ENCODE assay signal across 1 cellular context in the genomic region with DNA sequence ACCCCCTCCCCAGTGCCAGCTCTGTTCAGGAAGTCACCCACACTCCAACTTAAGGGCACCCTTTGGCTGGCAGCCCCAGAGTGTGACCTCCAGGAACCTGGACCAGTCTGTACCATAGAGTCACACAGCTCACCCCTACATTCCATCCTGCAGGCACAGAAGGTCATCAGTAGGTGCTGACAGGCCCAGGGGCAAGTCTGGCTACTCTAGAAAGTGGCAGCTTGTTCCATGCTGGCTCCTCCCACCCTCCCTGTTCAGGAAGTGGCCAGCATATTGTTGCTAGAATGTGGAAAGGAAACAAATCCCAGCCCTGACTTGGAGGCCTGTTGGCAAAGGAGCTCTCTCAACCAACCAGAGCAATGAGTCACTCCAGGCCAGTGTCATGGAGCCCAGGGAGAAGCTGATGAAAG.
TF ChIP-seq lines count a peak whose summit lies in the region.

No MANE protein-coding gene starts in this region.

TF ChIP-seq in HepG2, 621 proteins besides CTCF, POLR2A, EP300 and RAD21 (continued from another document and continues in another):
- TF ChIP-seq, protein P1, sequence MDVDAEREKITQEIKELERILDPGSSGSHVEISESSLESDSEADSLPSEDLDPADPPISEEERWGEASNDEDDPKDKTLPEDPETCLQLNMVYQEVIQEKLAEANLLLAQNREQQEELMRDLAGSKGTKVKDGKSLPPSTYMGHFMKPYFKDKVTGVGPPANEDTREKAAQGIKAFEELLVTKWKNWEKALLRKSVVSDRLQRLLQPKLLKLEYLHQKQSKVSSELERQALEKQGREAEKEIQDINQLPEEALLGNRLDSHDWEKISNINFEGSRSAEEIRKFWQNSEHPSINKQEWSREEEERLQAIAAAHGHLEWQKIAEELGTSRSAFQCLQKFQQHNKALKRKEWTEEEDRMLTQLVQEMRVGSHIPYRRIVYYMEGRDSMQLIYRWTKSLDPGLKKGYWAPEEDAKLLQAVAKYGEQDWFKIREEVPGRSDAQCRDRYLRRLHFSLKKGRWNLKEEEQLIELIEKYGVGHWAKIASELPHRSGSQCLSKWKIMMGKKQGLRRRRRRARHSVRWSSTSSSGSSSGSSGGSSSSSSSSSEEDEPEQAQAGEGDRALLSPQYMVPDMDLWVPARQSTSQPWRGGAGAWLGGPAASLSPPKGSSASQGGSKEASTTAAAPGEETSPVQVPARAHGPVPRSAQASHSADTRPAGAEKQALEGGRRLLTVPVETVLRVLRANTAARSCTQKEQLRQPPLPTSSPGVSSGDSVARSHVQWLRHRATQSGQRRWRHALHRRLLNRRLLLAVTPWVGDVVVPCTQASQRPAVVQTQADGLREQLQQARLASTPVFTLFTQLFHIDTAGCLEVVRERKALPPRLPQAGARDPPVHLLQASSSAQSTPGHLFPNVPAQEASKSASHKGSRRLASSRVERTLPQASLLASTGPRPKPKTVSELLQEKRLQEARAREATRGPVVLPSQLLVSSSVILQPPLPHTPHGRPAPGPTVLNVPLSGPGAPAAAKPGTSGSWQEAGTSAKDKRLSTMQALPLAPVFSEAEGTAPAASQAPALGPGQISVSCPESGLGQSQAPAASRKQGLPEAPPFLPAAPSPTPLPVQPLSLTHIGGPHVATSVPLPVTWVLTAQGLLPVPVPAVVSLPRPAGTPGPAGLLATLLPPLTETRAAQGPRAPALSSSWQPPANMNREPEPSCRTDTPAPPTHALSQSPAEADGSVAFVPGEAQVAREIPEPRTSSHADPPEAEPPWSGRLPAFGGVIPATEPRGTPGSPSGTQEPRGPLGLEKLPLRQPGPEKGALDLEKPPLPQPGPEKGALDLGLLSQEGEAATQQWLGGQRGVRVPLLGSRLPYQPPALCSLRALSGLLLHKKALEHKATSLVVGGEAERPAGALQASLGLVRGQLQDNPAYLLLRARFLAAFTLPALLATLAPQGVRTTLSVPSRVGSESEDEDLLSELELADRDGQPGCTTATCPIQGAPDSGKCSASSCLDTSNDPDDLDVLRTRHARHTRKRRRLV (CRISPR knock-in tag; IDR thresholded peaks at IDR 0.05) = no peak
- TF ChIP-seq CHCHD3 (CRISPR knock-in tag; IDR thresholded peaks at IDR 0.05) (no peak), ZNF510 (CRISPR knock-in tag; IDR thresholded peaks at IDR 0.05; ENCODE audit: low read depth) (no peak), SP1 (IDR thresholded peaks at IDR 0.05) (no peak), SP1 (CRISPR knock-in tag; IDR thresholded peaks at IDR 0.05) (no peak), ZNF780A (CRISPR knock-in tag; IDR thresholded peaks at IDR 0.05) (no peak), SMC3 (IDR thresholded peaks at IDR 0.05; ENCODE audit: low read length) (no peak), ETV5 (CRISPR knock-in tag; IDR thresholded peaks at IDR 0.05; ENCODE audit: borderline replicate concordance) (peak; percentile 80; the same call in 1 of the 2 replicates), KDM1A (CRISPR knock-in tag; IDR thresholded peaks at IDR 0.05) (no peak), KDM6A (CRISPR knock-in tag; IDR thresholded peaks at IDR 0.05; ENCODE audit: low read depth) (no peak), TAF1 (CRISPR knock-in tag; IDR thresholded peaks at IDR 0.05) (peak; percentile 42; the same call in 1 of the 2 replicates), MAF1 (CRISPR knock-in tag; IDR thresholded peaks at IDR 0.05; ENCODE audit: borderline replicate concordance) (no peak), ESRRA (CRISPR knock-in tag; IDR thresholded peaks at IDR 0.05; ENCODE audit: low read depth) (peak; percentile 47; the same call in 1 of the 2 replicates), SALL2 (CRISPR knock-in tag; IDR thresholded peaks at IDR 0.05) (no peak), NFRKB (IDR thresholded peaks at IDR 0.05) (no peak), ZNF891 (CRISPR knock-in tag; IDR thresholded peaks at IDR 0.05) (no peak), SETDB1 (CRISPR knock-in tag; IDR thresholded peaks at IDR 0.05; ENCODE audit: borderline replicate concordance) (no peak), DNMT3B (CRISPR knock-in tag; conservative IDR thresholded peaks at IDR 0.05) (no peak), GLI4 (CRISPR knock-in tag; IDR thresholded peaks at IDR 0.05; ENCODE audit: borderline replicate concordance) (no peak), FOXO1 (CRISPR knock-in tag; IDR thresholded peaks at IDR 0.05) (peak; percentile 46; the same call in 1 of the 2 replicates), GATAD1 (CRISPR knock-in tag; IDR thresholded peaks at IDR 0.05) (0 out of 2 replicates have a peak, but pooled peaks have one; percentile 24), TSC22D2 (CRISPR knock-in tag; IDR thresholded peaks at IDR 0.05; ENCODE audit: borderline replicate concordance) (no peak), HNRNPUL1 (IDR thresholded peaks at IDR 0.05; ENCODE audit: low read depth, low read length) (no peak), U2AF1 (optimal IDR thresholded peaks at IDR 0.05; ENCODE audit: low read depth, low read length) (no peak), NCOA2 (CRISPR knock-in tag; IDR thresholded peaks at IDR 0.05) (no peak), MBD4 (IDR thresholded peaks at IDR 0.05; ENCODE audit: borderline replicate concordance, low read length) (no peak), NR2F2 (IDR thresholded peaks at IDR 0.05; ENCODE audit: borderline replicate concordance, low read depth) (no peak), FOXC1 (CRISPR knock-in tag; IDR thresholded peaks at IDR 0.05; ENCODE audit: borderline replicate concordance) (no peak), ZNF430 (CRISPR knock-in tag; IDR thresholded peaks at IDR 0.05) (peak; percentile 59; the same call in 1 of the 2 replicates), ZNF792 (CRISPR knock-in tag; IDR thresholded peaks at IDR 0.05) (0 out of 2 replicates have a peak, but pooled peaks have one; percentile 31), XRCC5 (optimal IDR thresholded peaks at IDR 0.05; ENCODE audit: low read length) (peak; percentile 35)
- TF ChIP-seq, protein P2, sequence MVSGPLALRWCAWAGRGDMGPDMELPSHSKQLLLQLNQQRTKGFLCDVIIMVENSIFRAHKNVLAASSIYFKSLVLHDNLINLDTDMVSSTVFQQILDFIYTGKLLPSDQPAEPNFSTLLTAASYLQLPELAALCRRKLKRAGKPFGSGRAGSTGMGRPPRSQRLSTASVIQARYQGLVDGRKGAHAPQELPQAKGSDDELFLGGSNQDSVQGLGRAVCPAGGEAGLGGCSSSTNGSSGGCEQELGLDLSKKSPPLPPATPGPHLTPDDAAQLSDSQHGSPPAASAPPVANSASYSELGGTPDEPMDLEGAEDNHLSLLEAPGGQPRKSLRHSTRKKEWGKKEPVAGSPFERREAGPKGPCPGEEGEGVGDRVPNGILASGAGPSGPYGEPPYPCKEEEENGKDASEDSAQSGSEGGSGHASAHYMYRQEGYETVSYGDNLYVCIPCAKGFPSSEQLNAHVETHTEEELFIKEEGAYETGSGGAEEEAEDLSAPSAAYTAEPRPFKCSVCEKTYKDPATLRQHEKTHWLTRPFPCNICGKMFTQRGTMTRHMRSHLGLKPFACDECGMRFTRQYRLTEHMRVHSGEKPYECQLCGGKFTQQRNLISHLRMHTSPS (CRISPR knock-in tag; IDR thresholded peaks at IDR 0.05; ENCODE audit: low read depth) = peak; percentile 47; the same call in 1 of the 2 replicates
- TF ChIP-seq, protein P3, sequence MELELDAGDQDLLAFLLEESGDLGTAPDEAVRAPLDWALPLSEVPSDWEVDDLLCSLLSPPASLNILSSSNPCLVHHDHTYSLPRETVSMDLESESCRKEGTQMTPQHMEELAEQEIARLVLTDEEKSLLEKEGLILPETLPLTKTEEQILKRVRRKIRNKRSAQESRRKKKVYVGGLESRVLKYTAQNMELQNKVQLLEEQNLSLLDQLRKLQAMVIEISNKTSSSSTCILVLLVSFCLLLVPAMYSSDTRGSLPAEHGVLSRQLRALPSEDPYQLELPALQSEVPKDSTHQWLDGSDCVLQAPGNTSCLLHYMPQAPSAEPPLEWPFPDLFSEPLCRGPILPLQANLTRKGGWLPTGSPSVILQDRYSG (CRISPR knock-in tag; IDR thresholded peaks at IDR 0.05) = no peak
- TF ChIP-seq, protein P4, sequence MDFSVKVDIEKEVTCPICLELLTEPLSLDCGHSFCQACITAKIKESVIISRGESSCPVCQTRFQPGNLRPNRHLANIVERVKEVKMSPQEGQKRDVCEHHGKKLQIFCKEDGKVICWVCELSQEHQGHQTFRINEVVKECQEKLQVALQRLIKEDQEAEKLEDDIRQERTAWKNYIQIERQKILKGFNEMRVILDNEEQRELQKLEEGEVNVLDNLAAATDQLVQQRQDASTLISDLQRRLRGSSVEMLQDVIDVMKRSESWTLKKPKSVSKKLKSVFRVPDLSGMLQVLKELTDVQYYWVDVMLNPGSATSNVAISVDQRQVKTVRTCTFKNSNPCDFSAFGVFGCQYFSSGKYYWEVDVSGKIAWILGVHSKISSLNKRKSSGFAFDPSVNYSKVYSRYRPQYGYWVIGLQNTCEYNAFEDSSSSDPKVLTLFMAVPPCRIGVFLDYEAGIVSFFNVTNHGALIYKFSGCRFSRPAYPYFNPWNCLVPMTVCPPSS (IDR thresholded peaks at IDR 0.05) = no peak
- TF ChIP-seq, protein P5, sequence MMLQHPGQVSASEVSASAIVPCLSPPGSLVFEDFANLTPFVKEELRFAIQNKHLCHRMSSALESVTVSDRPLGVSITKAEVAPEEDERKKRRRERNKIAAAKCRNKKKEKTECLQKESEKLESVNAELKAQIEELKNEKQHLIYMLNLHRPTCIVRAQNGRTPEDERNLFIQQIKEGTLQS (CRISPR knock-in tag; IDR thresholded peaks at IDR 0.05) = no peak
- TF ChIP-seq, protein P6, sequence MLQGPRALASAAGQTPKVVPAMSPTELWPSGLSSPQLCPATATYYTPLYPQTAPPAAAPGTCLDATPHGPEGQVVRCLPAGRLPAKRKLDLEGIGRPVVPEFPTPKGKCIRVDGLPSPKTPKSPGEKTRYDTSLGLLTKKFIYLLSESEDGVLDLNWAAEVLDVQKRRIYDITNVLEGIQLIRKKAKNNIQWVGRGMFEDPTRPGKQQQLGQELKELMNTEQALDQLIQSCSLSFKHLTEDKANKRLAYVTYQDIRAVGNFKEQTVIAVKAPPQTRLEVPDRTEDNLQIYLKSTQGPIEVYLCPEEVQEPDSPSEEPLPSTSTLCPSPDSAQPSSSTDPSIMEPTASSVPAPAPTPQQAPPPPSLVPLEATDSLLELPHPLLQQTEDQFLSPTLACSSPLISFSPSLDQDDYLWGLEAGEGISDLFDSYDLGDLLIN (CRISPR knock-in tag; IDR thresholded peaks at IDR 0.05; ENCODE audit: borderline replicate concordance) = no peak
- TF ChIP-seq, protein P7, sequence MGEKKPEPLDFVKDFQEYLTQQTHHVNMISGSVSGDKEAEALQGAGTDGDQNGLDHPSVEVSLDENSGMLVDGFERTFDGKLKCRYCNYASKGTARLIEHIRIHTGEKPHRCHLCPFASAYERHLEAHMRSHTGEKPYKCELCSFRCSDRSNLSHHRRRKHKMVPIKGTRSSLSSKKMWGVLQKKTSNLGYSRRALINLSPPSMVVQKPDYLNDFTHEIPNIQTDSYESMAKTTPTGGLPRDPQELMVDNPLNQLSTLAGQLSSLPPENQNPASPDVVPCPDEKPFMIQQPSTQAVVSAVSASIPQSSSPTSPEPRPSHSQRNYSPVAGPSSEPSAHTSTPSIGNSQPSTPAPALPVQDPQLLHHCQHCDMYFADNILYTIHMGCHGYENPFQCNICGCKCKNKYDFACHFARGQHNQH (CRISPR knock-in tag; IDR thresholded peaks at IDR 0.05) = peak; percentile 47; the same call in 1 of the 2 replicates
- TF ChIP-seq, protein P8, sequence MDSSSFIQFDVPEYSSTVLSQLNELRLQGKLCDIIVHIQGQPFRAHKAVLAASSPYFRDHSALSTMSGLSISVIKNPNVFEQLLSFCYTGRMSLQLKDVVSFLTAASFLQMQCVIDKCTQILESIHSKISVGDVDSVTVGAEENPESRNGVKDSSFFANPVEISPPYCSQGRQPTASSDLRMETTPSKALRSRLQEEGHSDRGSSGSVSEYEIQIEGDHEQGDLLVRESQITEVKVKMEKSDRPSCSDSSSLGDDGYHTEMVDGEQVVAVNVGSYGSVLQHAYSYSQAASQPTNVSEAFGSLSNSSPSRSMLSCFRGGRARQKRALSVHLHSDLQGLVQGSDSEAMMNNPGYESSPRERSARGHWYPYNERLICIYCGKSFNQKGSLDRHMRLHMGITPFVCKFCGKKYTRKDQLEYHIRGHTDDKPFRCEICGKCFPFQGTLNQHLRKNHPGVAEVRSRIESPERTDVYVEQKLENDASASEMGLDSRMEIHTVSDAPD (CRISPR knock-in tag; IDR thresholded peaks at IDR 0.05) = peak; percentile 37; the same call in 1 of the 2 replicates
- TF ChIP-seq, protein P9, sequence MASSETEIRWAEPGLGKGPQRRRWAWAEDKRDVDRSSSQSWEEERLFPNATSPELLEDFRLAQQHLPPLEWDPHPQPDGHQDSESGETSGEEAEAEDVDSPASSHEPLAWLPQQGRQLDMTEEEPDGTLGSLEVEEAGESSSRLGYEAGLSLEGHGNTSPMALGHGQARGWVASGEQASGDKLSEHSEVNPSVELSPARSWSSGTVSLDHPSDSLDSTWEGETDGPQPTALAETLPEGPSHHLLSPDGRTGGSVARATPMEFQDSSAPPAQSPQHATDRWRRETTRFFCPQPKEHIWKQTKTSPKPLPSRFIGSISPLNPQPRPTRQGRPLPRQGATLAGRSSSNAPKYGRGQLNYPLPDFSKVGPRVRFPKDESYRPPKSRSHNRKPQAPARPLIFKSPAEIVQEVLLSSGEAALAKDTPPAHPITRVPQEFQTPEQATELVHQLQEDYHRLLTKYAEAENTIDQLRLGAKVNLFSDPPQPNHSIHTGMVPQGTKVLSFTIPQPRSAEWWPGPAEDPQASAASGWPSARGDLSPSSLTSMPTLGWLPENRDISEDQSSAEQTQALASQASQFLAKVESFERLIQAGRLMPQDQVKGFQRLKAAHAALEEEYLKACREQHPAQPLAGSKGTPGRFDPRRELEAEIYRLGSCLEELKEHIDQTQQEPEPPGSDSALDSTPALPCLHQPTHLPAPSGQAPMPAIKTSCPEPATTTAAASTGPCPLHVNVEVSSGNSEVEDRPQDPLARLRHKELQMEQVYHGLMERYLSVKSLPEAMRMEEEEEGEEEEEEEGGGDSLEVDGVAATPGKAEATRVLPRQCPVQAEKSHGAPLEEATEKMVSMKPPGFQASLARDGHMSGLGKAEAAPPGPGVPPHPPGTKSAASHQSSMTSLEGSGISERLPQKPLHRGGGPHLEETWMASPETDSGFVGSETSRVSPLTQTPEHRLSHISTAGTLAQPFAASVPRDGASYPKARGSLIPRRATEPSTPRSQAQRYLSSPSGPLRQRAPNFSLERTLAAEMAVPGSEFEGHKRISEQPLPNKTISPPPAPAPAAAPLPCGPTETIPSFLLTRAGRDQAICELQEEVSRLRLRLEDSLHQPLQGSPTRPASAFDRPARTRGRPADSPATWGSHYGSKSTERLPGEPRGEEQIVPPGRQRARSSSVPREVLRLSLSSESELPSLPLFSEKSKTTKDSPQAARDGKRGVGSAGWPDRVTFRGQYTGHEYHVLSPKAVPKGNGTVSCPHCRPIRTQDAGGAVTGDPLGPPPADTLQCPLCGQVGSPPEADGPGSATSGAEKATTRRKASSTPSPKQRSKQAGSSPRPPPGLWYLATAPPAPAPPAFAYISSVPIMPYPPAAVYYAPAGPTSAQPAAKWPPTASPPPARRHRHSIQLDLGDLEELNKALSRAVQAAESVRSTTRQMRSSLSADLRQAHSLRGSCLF (CRISPR knock-in tag; IDR thresholded peaks at IDR 0.05; ENCODE audit: borderline replicate concordance) = no peak
- TF ChIP-seq, protein P10, sequence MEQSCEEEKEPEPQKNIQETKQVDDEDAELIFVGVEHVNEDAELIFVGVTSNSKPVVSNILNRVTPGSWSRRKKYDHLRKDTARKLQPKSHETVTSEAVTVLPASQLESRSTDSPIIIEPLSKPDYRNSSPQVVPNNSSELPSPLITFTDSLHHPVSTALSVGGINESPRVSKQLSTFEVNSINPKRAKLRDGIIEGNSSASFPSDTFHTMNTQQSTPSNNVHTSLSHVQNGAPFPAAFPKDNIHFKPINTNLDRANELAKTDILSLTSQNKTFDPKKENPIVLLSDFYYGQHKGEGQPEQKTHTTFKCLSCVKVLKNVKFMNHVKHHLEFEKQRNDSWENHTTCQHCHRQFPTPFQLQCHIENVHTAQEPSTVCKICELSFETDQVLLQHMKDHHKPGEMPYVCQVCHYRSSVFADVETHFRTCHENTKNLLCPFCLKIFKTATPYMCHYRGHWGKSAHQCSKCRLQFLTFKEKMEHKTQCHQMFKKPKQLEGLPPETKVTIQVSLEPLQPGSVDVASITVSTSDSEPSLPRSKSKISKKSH (CRISPR knock-in tag; IDR thresholded peaks at IDR 0.05; ENCODE audit: borderline replicate concordance) = no peak
